Comparison of ENCODE assay signal across 26 cellular contexts in genomic region chr7:114107522-114107921, GRCh38.
"Had no signal": no experiment of that assay in that cellular context is flagged by ENCODE, and none has a peak within 500 bp of the region (broad histone marks: within the 10 kb centered on the region; RNA-seq: fewer than 3 reads in every experiment).

No MANE protein-coding gene starts in this region.

- H3K27ac Mint-ChIP-seq: activated B cell treated with CpG ODN at 0.5 μM for 24 hours; activated CD4-positive, alpha-beta T cell treated with anti-CD3 and anti-CD28 coated beads for 36 hours; activated naive CD8-positive, alpha-beta T cell treated with anti-CD3 and anti-CD28 coated beads for 36 hours; activated T-cell treated with anti-CD3 and anti-CD28 coated beads, Interleukin-2, amount 50 U/mL, for 24 hours; activated T-helper 2 cell treated with anti-CD3 and anti-CD28 coated beads, Interferon-gamma antibody, Interleukin-2, Interleukin-4, amounts not matched to agents 10 μg/mL and 5 μg/mL and 100 μg/mL, durations not matched to agents 14 hours and 24 hours and 36 hours; memory B cell; nephron progenitor cell; stimulated activated naive B cell treated with anti-CD40 and anti-IgM and Interleukin-4, amounts not matched to agents 10 μg/mL and 1 μg/mL and 100 μg/mL, for 72 hours; T-helper 17 cell had no signal

- H3K4me1 Mint-ChIP-seq: activated B cell treated with CpG ODN at 0.5 μM for 24 hours; activated CD4-positive, alpha-beta T cell treated with anti-CD3 and anti-CD28 coated beads for 36 hours; activated naive CD8-positive, alpha-beta T cell treated with anti-CD3 and anti-CD28 coated beads for 36 hours; memory B cell; nephron progenitor cell; stimulated activated naive B cell treated with anti-CD40 and anti-IgM and Interleukin-4, amounts not matched to agents 10 μg/mL and 1 μg/mL and 100 μg/mL, for 72 hours; T-helper 17 cell had no signal

- H3K9me3 Mint-ChIP-seq: activated B cell treated with CpG ODN at 0.5 μM for 24 hours; activated naive CD8-positive, alpha-beta T cell treated with anti-CD3 and anti-CD28 coated beads for 36 hours; activated T-cell treated with anti-CD3 and anti-CD28 coated beads, Interleukin-2, amount 50 U/mL, for 24 hours; activated T-helper 2 cell treated with anti-CD3 and anti-CD28 coated beads, Interferon-gamma antibody, Interleukin-2, Interleukin-4, amounts not matched to agents 10 μg/mL and 5 μg/mL and 100 μg/mL, durations not matched to agents 14 hours and 24 hours and 36 hours; memory B cell; nephron progenitor cell; stimulated activated naive B cell treated with anti-CD40 and anti-IgM and Interleukin-4, amounts not matched to agents 10 μg/mL and 1 μg/mL and 100 μg/mL, for 72 hours had no signal

- H3K4me3 Mint-ChIP-seq: activated B cell treated with CpG ODN at 0.5 μM for 24 hours; activated CD4-positive, alpha-beta T cell treated with anti-CD3 and anti-CD28 coated beads for 36 hours; activated naive CD8-positive, alpha-beta T cell treated with anti-CD3 and anti-CD28 coated beads for 36 hours; activated T-cell treated with anti-CD3 and anti-CD28 coated beads, Interleukin-2, amount 50 U/mL, for 24 hours; memory B cell; nephron progenitor cell; stimulated activated naive B cell treated with anti-CD40 and anti-IgM and Interleukin-4, amounts not matched to agents 10 μg/mL and 1 μg/mL and 100 μg/mL, for 72 hours; T-helper 17 cell had no signal

- ATAC-seq: activated CD4-positive, alpha-beta T cell treated with anti-CD3 and anti-CD28 coated beads for 36 hours; heart left ventricle; left cardiac atrium; sciatic nerve; stimulated activated naive B cell treated with anti-CD40 and anti-IgM and Interleukin-4, amounts not matched to agents 10 μg/mL and 1 μg/mL and 100 μg/mL, for 72 hours; T-helper 17 cell had no signal

- H3K36me3 Mint-ChIP-seq: activated naive CD8-positive, alpha-beta T cell treated with anti-CD3 and anti-CD28 coated beads for 36 hours; memory B cell; stimulated activated naive B cell treated with anti-CD40 and anti-IgM and Interleukin-4, amounts not matched to agents 10 μg/mL and 1 μg/mL and 100 μg/mL, for 72 hours had no signal

- DNase-seq: activated B cell treated with CpG ODN at 0.5 μM for 24 hours; activated CD4-positive, alpha-beta T cell treated with anti-CD3 and anti-CD28 coated beads for 36 hours; activated CD4-positive, alpha-beta T cell treated with anti-CD3 and anti-CD28 coated beads, Interleukin-2, amount 50 U/mL, for 4 hours; activated CD8-positive, alpha-beta memory T cell treated with anti-CD3 and anti-CD28 coated beads for 24 hours; activated CD8-positive, alpha-beta memory T cell treated with anti-CD3 and anti-CD28 coated beads, Interleukin-2, amount 50 U/mL, for 4 hours; activated naive CD4-positive, alpha-beta T cell treated with Interleukin-2 at 50 U/mL for 16 hours; activated naive CD8-positive, alpha-beta T cell treated with anti-CD3 and anti-CD28 coated beads for 36 hours; activated T-cell treated with anti-CD3 and anti-CD28 coated beads, Interleukin-2, amount 50 U/mL, for 24 hours; amniotic stem cell; cerebellar nuclear complex; heart left ventricle; islet precursor cell; left cardiac atrium; nephron progenitor cell; nucleus accumbens; posterior cingulate gyrus; stimulated activated CD4-positive, alpha-beta T cell treated with anti-CD3 and anti-CD28 coated beads, Interleukin-2, amount 100 ng/mL, for 48 hours; stimulated activated CD8-positive, alpha-beta memory T cell treated with anti-CD3 and anti-CD28 coated beads, Interleukin-4, amount 100 ng/mL, for 48 hours; stimulated activated naive B cell treated with anti-CD40 and anti-IgM and Interleukin-4, amounts not matched to agents 10 μg/mL and 1 μg/mL and 100 μg/mL, for 72 hours; T-helper 17 cell; testis; trophoblast cell; uterus had no signal

- H3K27me3 Mint-ChIP-seq: activated naive CD8-positive, alpha-beta T cell treated with anti-CD3 and anti-CD28 coated beads for 36 hours; memory B cell had no signal
